Comparison of ENCODE assay signal across 14 cellular contexts in genomic region chr9:33242621-33243134, GRCh38. TPM values are rescaled to one million over a fixed set of nuclear protein-coding genes. Genes with fewer than 3 reads are reported as not detected.
"Had no signal": no experiment of that assay in that cellular context is flagged by ENCODE, and none has a peak within 500 bp of the region (broad histone marks: within the 10 kb centered on the region; RNA-seq: fewer than 3 reads in every experiment).

No MANE protein-coding gene starts in this region.

RNA-seq across cellular contexts. Expression of gene SPINK4, which starts 2.7 kb away (rescaled TPM):
- total RNA-seq: activated B cell treated with CpG ODN at 0.5 μM for 24 hours; activated CD4-positive, alpha-beta memory T cell treated with anti-CD3 and anti-CD28 coated beads for 36 hours; activated CD4-positive, alpha-beta memory T cell treated with anti-CD3 and anti-CD28 coated beads, Interleukin-2, amount 10 ng/mL, durations not matched to agents 7 days and 5 days; activated CD4-positive, alpha-beta T cell treated with anti-CD3 and anti-CD28 coated beads for 36 hours; activated CD4-positive, alpha-beta T cell treated with anti-CD3 and anti-CD28 coated beads, Interleukin-2, amount 10 ng/mL, durations not matched to agents 24 days and 14 days; activated CD4-positive, alpha-beta T cell treated with anti-CD3 and anti-CD28 coated beads, Interleukin-2, amount 10 ng/mL, durations not matched to agents 7 days and 5 days; activated CD8-positive, alpha-beta memory T cell treated with anti-CD3 and anti-CD28 coated beads for 36 hours; activated CD8-positive, alpha-beta memory T cell treated with anti-CD3 and anti-CD28 coated beads, Interleukin-2, amount 10 ng/mL, durations not matched to agents 7 days and 5 days; activated CD8-positive, alpha-beta T cell treated with anti-CD3 and anti-CD28 coated beads for 36 hours; activated CD8-positive, alpha-beta T cell treated with anti-CD3 and anti-CD28 coated beads, Interleukin-2, amount 10 ng/mL, durations not matched to agents 7 days and 5 days; T-helper 1 cell treated with Interleukin-12 subunit alpha and Interleukin-12 subunit beta and Interleukin-4 antibody, amounts not matched to agents 30 ng/mL and 1 ng/mL, for 36 hours; T-helper 17 cell; T-helper 2 cell treated with Interferon-gamma antibody and Interleukin-4, amounts not matched to agents 100 ng/mL and 5 ng/mL, for 36 hours; WTC11 had no signal
